In genomic region chr17:68324114-68324513, GRCh38 we compare ENCODE assay signal across 1 cellular context.
TF ChIP-seq lines count a peak whose summit lies in the region.

No MANE protein-coding gene starts in this region.

TF ChIP-seq in H1, 55 proteins besides CTCF, POLR2A, EP300 and RAD21:
- TF ChIP-seq CHD7 (IDR thresholded peaks at IDR 0.05; ENCODE audit: insufficient replicate concordance, low read length) (no peak), TAF1 (IDR thresholded peaks at IDR 0.05; ENCODE audit: low read depth, low read length) (no peak), POU5F1 (IDR thresholded peaks at IDR 0.05; ENCODE audit: low read depth, low read length) (no peak), CEBPB (IDR thresholded peaks at IDR 0.05; ENCODE audit: low read depth, low read length) (no peak), RFX5 (IDR thresholded peaks at IDR 0.05; ENCODE audit: borderline replicate concordance, low read depth, low read length) (no peak), KDM4A (IDR thresholded peaks at IDR 0.05; ENCODE audit: low read depth, low read length, severe bottlenecking) (no peak), HDAC2 (IDR thresholded peaks at IDR 0.05; ENCODE audit: borderline replicate concordance in 1 of 2, low read depth in 2 of 2, low read length in 2 of 2) (no peak), SP1 (IDR thresholded peaks at IDR 0.05; ENCODE audit: low read depth, low read length) (no peak), TAF7 (optimal IDR thresholded peaks at IDR 0.05; ENCODE audit: borderline replicate concordance, low read depth, low read length) (no peak), FOSL1 (IDR thresholded peaks at IDR 0.05; ENCODE audit: insufficient read depth, low read depth, low read length) (no peak), SP4 (IDR thresholded peaks at IDR 0.05; ENCODE audit: low read length) (no peak), JUN (IDR thresholded peaks at IDR 0.05; ENCODE audit: low read depth, low read length) (no peak), ASH2L (IDR thresholded peaks at IDR 0.05; ENCODE audit: low read length) (no peak), SUZ12 (IDR thresholded peaks at IDR 0.05; ENCODE audit: low read length) (no peak), BRCA1 (IDR thresholded peaks at IDR 0.05; ENCODE audit: low read depth, low read length) (no peak), TCF12 (IDR thresholded peaks at IDR 0.05; ENCODE audit: low read depth, low read length) (no peak), SRF (IDR thresholded peaks at IDR 0.05; ENCODE audit: low read depth, low read length) (no peak), GABPA (IDR thresholded peaks at IDR 0.05; ENCODE audit: borderline replicate concordance, insufficient read depth, low read length) (no peak), SIRT6 (IDR thresholded peaks at IDR 0.05; ENCODE audit: low read length) (no peak), SP2 (IDR thresholded peaks at IDR 0.05; ENCODE audit: low read length) (no peak)
